10 cellular contexts compared by ENCODE assay signal in the genomic region with DNA sequence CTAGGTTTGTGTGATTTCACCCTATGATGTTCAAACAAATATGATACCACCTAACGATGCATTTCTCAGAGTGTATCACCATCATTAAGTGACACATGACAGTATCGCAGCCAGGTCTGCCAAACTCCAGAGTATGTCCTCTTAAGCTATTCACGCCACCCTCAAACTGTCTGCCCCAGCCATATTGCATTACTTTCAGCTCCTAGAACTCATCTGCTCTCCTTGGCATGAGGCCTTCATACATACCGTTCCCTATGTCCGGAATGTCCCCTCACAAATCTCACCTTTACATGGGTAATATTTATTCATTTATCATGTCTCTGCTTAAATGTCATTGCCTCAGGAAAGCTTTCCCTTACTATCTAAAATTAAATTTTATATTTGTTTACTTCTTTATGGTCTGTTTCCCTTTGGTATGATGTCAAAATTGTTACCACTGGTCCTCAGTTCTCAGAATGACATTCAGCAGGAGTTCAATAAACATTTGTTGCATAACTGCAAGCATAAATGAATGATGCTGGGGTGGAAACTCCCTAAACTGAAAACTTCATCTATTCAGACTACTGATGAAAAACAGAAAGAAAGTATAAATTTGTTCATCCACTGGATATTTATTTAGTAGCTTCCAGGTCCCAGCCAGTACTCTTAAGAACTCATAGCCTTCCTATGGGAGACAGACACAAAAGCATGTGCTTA. TPM values are rescaled to one million over a fixed set of nuclear protein-coding genes. Genes with fewer than 3 reads are reported as not detected.
DNase-seq lines count a peak whose midpoint lies in the region; ATAC-seq and TF ChIP-seq lines count a peak whose summit lies in the region.
"Had no signal": no experiment of that assay in that cellular context is flagged by ENCODE, and none has a peak within 500 bp of the region (broad histone marks: within the 10 kb centered on the region; RNA-seq: fewer than 3 reads in every experiment).

No MANE protein-coding gene starts in this region.

- H3K27ac ChIP-seq in right cardiac atrium (ENCODE audit: low read length), result peak overlapping the region; percentile 39
- H3K27ac ChIP-seq: skin epidermis had no signal

- intact Hi-C loops in activated CD8-positive, alpha-beta T cell treated with anti-CD3 and anti-CD28 coated beads for 36 hours (cut with micrococcal nuclease), result no loop called here
- intact Hi-C loops in right cardiac atrium (cut with DNase I), result loop anchor here in 2 of 4 donors (10.0 kb wide), 1 partner anchor 293 kb away; the partner anchor contains the start of gene CD164 (in 2 of the 2)

- no peaks in the 10 kb centered on the region for H3K27me3 Mint-ChIP-seq in activated T-cell treated with anti-CD3 and anti-CD28 coated beads, Interleukin-2, amount 50 U/mL, for 24 hours
- H3K27me3 Mint-ChIP-seq in activated CD8-positive, alpha-beta T cell treated with anti-CD3 and anti-CD28 coated beads for 36 hours, result no peaks in the 10 kb centered on the region
- H3K27me3 Mint-ChIP-seq: stimulated activated memory B cell treated with anti-CD40 and anti-IgM and Interleukin-4, amounts not matched to agents 10 μg/mL and 1 μg/mL and 100 μg/mL, for 72 hours had no signal

- peaks cover 3% of the 10 kb centered on the region for H3K4me1 ChIP-seq in right cardiac atrium (ENCODE audit: control insufficient read depth, insufficient read depth, low read length)

- peaks cover 19% of the 10 kb centered on the region for H3K36me3 Mint-ChIP-seq in activated T-cell treated with anti-CD3 and anti-CD28 coated beads, Interleukin-2, amount 50 U/mL, for 24 hours (ENCODE audit: low read depth)
- H3K36me3 Mint-ChIP-seq in activated CD8-positive, alpha-beta T cell treated with anti-CD3 and anti-CD28 coated beads for 36 hours (ENCODE audit: low read depth), result no peaks in the 10 kb centered on the region
- H3K36me3 Mint-ChIP-seq in stimulated activated effector memory CD8-positive, alpha-beta T cell treated with anti-CD3 and anti-CD28 coated beads, Interleukin-12 subunit alpha, Interleukin-12 subunit beta, amount 100 ng/mL, for 72 hours, result peaks cover 10% of the 10 kb centered on the region

- no peaks in the 10 kb centered on the region for H3K27me3 ChIP-seq in right cardiac atrium (ENCODE audit: control insufficient read depth, insufficient read depth)

- no peak for DNase-seq in activated T-cell treated with anti-CD3 and anti-CD28 coated beads, Interleukin-2, amount 50 U/mL, for 24 hours
- DNase-seq in activated T-cell treated with anti-CD3 and anti-CD28 coated beads, Interleukin-2, amount 50 U/mL, for 48 hours, result no peak
- DNase-seq in activated CD8-positive, alpha-beta T cell treated with anti-CD3 and anti-CD28 coated beads for 36 hours, result no peak
- no peak for DNase-seq in right cardiac atrium
- no peak for DNase-seq in stimulated activated effector memory CD8-positive, alpha-beta T cell treated with anti-CD3 and anti-CD28 coated beads, Interleukin-12 subunit alpha, Interleukin-12 subunit beta, amount 100 ng/mL, for 72 hours (ENCODE audit: low spot score in 2 of 2)
- DNase-seq in KBM-7, result no peak
- DNase-seq in NCI-H1048 (lab: John Stamatoyannopoulos, UW), result no peak

- TF ChIP-seq CTCF in activated CD8-positive, alpha-beta T cell treated with anti-CD3 and anti-CD28 coated beads for 36 hours (IDR thresholded peaks at IDR 0.05), result no peak

- POLR2A ChIA-PET in activated CD8-positive, alpha-beta T cell treated with anti-CD3 and anti-CD28 coated beads for 36 hours (lab: Charles Lee), result no interaction called here

- in situ Hi-C loops in KBM-7 (cut with MboI; ENCODE audit: low pct_unique_long_range_greater_than_20kb, low sequenced_read_pairs), result loop anchor here (25.0 kb wide), 1 partner anchor 1129 kb away; the partner anchor contains the start of gene SEC63

- peaks cover 55% of the 10 kb centered on the region for H3K4me1 Mint-ChIP-seq in activated T-cell treated with anti-CD3 and anti-CD28 coated beads, Interleukin-2, amount 50 U/mL, for 24 hours (ENCODE audit: low read depth)
- H3K4me1 Mint-ChIP-seq in activated CD8-positive, alpha-beta T cell treated with anti-CD3 and anti-CD28 coated beads for 36 hours (ENCODE audit: low read depth), result peaks cover 35% of the 10 kb centered on the region
- H3K4me1 Mint-ChIP-seq in stimulated activated effector memory CD8-positive, alpha-beta T cell treated with anti-CD3 and anti-CD28 coated beads, Interleukin-12 subunit alpha, Interleukin-12 subunit beta, amount 100 ng/mL, for 72 hours, result peaks cover 50% of the 10 kb centered on the region

- H3K9me3 Mint-ChIP-seq in activated T-cell treated with anti-CD3 and anti-CD28 coated beads, Interleukin-2, amount 50 U/mL, for 24 hours, result no peaks in the 10 kb centered on the region
- H3K9me3 Mint-ChIP-seq in activated CD8-positive, alpha-beta T cell treated with anti-CD3 and anti-CD28 coated beads for 36 hours, result no peaks in the 10 kb centered on the region
- H3K9me3 Mint-ChIP-seq in stimulated activated effector memory CD8-positive, alpha-beta T cell treated with anti-CD3 and anti-CD28 coated beads, Interleukin-12 subunit alpha, Interleukin-12 subunit beta, amount 100 ng/mL, for 72 hours, result no peaks in the 10 kb centered on the region
- H3K9me3 Mint-ChIP-seq: stimulated activated memory B cell treated with anti-CD40 and anti-IgM and Interleukin-4, amounts not matched to agents 10 μg/mL and 1 μg/mL and 100 μg/mL, for 72 hours had no signal

- no peak for ATAC-seq in activated CD8-positive, alpha-beta T cell treated with anti-CD3 and anti-CD28 coated beads for 36 hours
- ATAC-seq in right cardiac atrium, result no peak
- no peak for ATAC-seq in stimulated activated effector memory CD8-positive, alpha-beta T cell treated with anti-CD3 and anti-CD28 coated beads, Interleukin-12 subunit alpha, Interleukin-12 subunit beta, amount 100 ng/mL, for 72 hours
- no peak for ATAC-seq in HG03095 (IDR thresholded peaks at IDR 0.05; ENCODE audit: unreplicated experiment)
- ATAC-seq: stimulated activated memory B cell treated with anti-CD40 and anti-IgM and Interleukin-4, amounts not matched to agents 10 μg/mL and 1 μg/mL and 100 μg/mL, for 72 hours had no signal

- H3K9me3 ChIP-seq in right cardiac atrium (ENCODE audit: control insufficient read depth, low read length), result no peaks in the 10 kb centered on the region

- peak overlapping the region; percentile 85 for H3K4me3 ChIP-seq in right cardiac atrium (ENCODE audit: low read length)

- no peak overlapping the region for H3K27ac Mint-ChIP-seq in activated T-cell treated with anti-CD3 and anti-CD28 coated beads, Interleukin-2, amount 50 U/mL, for 24 hours
- H3K27ac Mint-ChIP-seq in activated CD8-positive, alpha-beta T cell treated with anti-CD3 and anti-CD28 coated beads for 36 hours, result no peak overlapping the region
- H3K27ac Mint-ChIP-seq in stimulated activated effector memory CD8-positive, alpha-beta T cell treated with anti-CD3 and anti-CD28 coated beads, Interleukin-12 subunit alpha, Interleukin-12 subunit beta, amount 100 ng/mL, for 72 hours, result no peak overlapping the region
- H3K27ac Mint-ChIP-seq: stimulated activated memory B cell treated with anti-CD40 and anti-IgM and Interleukin-4, amounts not matched to agents 10 μg/mL and 1 μg/mL and 100 μg/mL, for 72 hours had no signal

- 73% methylated on average over 5 of the region's 5 CpGs for WGBS in right cardiac atrium

- H3K4me3 Mint-ChIP-seq in activated T-cell treated with anti-CD3 and anti-CD28 coated beads, Interleukin-2, amount 50 U/mL, for 24 hours, result peak overlapping the region; percentile 95
- peak overlapping the region; percentile 89 for H3K4me3 Mint-ChIP-seq in activated CD8-positive, alpha-beta T cell treated with anti-CD3 and anti-CD28 coated beads for 36 hours
- peak overlapping the region; percentile 88 for H3K4me3 Mint-ChIP-seq in stimulated activated effector memory CD8-positive, alpha-beta T cell treated with anti-CD3 and anti-CD28 coated beads, Interleukin-12 subunit alpha, Interleukin-12 subunit beta, amount 100 ng/mL, for 72 hours

- CTCF ChIA-PET in activated CD8-positive, alpha-beta T cell treated with anti-CD3 and anti-CD28 coated beads for 36 hours (lab: Charles Lee), result no interaction called here

RNA-seq across cellular contexts. Expression of gene SESN1, which starts 3.2 kb away (rescaled TPM):
- 10 to 100 TPM; 22.1 to 23.3 TPM for total RNA-seq in activated CD8-positive, alpha-beta T cell treated with anti-CD3 and anti-CD28 coated beads for 36 hours
- 10 to 100 TPM; 26.5 to 60.5 (median 41.2) TPM for total RNA-seq in right cardiac atrium
- 40.8 TPM for polyA plus RNA-seq in right cardiac atrium

RNA-seq across cellular contexts. Expression of gene CEP57L1, which starts 3.8 kb away (rescaled TPM):
- total RNA-seq in activated CD8-positive, alpha-beta T cell treated with anti-CD3 and anti-CD28 coated beads for 36 hours, result 10 to 100 TPM; 25.0 to 25.8 TPM
- 10 to 100 TPM in 1 of 4 donors, 1 to 10 TPM in 3; 7.1 to 10.4 (median 9.1) TPM for total RNA-seq in right cardiac atrium
- polyA plus RNA-seq in right cardiac atrium, result 8.2 TPM
